8 cellular contexts compared by ENCODE assay signal in genomic region chr19:17216058-17216670, GRCh38. TPM values are rescaled to one million over a fixed set of nuclear protein-coding genes. Genes with fewer than 3 reads are reported as not detected.
DNase-seq lines count a peak whose midpoint lies in the region; ATAC-seq and TF ChIP-seq lines count a peak whose summit lies in the region.

No MANE protein-coding gene starts in this region.

- peaks cover 37% of the 10 kb centered on the region for H3K36me3 Mint-ChIP-seq in nephron (ENCODE audit: low read depth)

- H3K9me3 Mint-ChIP-seq in nephron: no peaks in the 10 kb centered on the region

- no peaks in the 10 kb centered on the region for H3K9me3 ChIP-seq in Karpas-422 (ENCODE audit: low read length)

- no peak overlapping the region for H3K27ac ChIP-seq in Karpas-422 (ENCODE audit: low read length)

- TF ChIP-seq CTCF in BJ (IDR thresholded peaks at IDR 0.05; ENCODE audit: insufficient read depth, low read depth, low read length) (no peak), nephron (IDR thresholded peaks at IDR 0.05; ENCODE audit: unreplicated experiment in 3 of 3) (no peak), GM13976 (IDR thresholded peaks at IDR 0.05; ENCODE audit: borderline replicate concordance, control extremely low read depth, extremely low read depth, insufficient read depth, missing control alignments) (no peak)

- peak overlapping the region; percentile 93 to 95 (median 95) for H3K4me3 Mint-ChIP-seq in nephron

- peak overlapping the region; percentile 84 for H3K9ac ChIP-seq in Karpas-422 (ENCODE audit: low read length)

- H3K36me3 ChIP-seq in BJ (ENCODE audit: control insufficient read depth, insufficient read depth, low read length): peaks cover 19% of the 10 kb centered on the region
- peaks cover 24% of the 10 kb centered on the region for H3K36me3 ChIP-seq in Karpas-422 (ENCODE audit: insufficient read depth, low read length)

- DNase-seq in BJ (ENCODE audit: low read depth): no peak
- no peak for DNase-seq in Karpas-422
- peak; percentile 20 for DNase-seq in cerebellum (ENCODE audit: low spot score)
- DNase-seq in HK-2 (ENCODE audit: unreplicated experiment): no peak
- DNase-seq in GM13976 (ENCODE audit: low spot score): no peak
- no peak for DNase-seq in ACHN

- H3K27me3 ChIP-seq in BJ (ENCODE audit: control insufficient read depth, insufficient read depth, low read length) (no peaks in the 10 kb centered on the region), Karpas-422 (ENCODE audit: low read length) (no peaks in the 10 kb centered on the region)

- no peaks in the 10 kb centered on the region for H3K79me2 ChIP-seq in Karpas-422 (ENCODE audit: low read length)

- POLR2A ChIA-PET in BJ (lab: Charles Lee): no interaction called here

- CTCF ChIA-PET in BJ (lab: Yijun Ruan, JAX): interaction anchor here (0.9 to 1.9 kb wide), 2 partner anchors 66 to 250 kb away, joined by 3 to 8 read pairs; no protein-coding TSS in a partner anchor

- H3K4me1 Mint-ChIP-seq in nephron: peaks cover 6% of the 10 kb centered on the region

- no peaks in the 10 kb centered on the region for H3K9me2 ChIP-seq in Karpas-422 (replicated peaks; ENCODE audit: insufficient read depth, low read length)

- H3K4me2 ChIP-seq in Karpas-422 (ENCODE audit: low read depth, low read length, poor library complexity, severe bottlenecking): peak overlapping the region; percentile 83

- no peak overlapping the region for H2AFZ ChIP-seq in Karpas-422 (ENCODE audit: low read length)

- no peaks in the 10 kb centered on the region for H3K27me3 Mint-ChIP-seq in nephron (ENCODE audit: low read depth)

- ATAC-seq in HG02840 (IDR thresholded peaks at IDR 0.05; ENCODE audit: low FRiP score, unreplicated experiment): no peak

- peaks cover 18% of the 10 kb centered on the region for H3K4me1 ChIP-seq in Karpas-422 (ENCODE audit: low read length)

- H3K27ac Mint-ChIP-seq in nephron: peak overlapping the region; percentile 29 to 97 (median 37)

- no peaks in the 10 kb centered on the region for H4K20me1 ChIP-seq in Karpas-422 (ENCODE audit: insufficient read depth, low read depth, low read length)

- in situ Hi-C loops in GM13976 (cut with MboI; ENCODE audit: low sequenced_read_pairs, unreplicated experiment): no loop called here
- in situ Hi-C loops in ACHN (cut with HindIII; ENCODE audit: low pct_ligation_motif_present, low pct_unique_long_range_greater_than_20kb, low sequenced_read_pairs): no loop called here

- peak overlapping the region; percentile 88 for H3K4me3 ChIP-seq in BJ (ENCODE audit: low read depth, low read length)
- peak overlapping the region; percentile 74 for H3K4me3 ChIP-seq in Karpas-422 (ENCODE audit: low read length)

RNA-seq across cellular contexts. Expression of gene USE1, which starts 1.0 kb away (rescaled TPM):
- polyA plus RNA-seq in BJ (2011; rRNA removed): 27.9 and 29.7 TPM in 2 replicates
- polyA minus RNA-seq in BJ (2011; rRNA and poly(A)+ RNA removed): 10.1 and 13.0 TPM in 2 replicates
- 34.0 and 39.8 TPM in 2 replicates for total RNA-seq in Karpas-422 (2014; rRNA removed; shearing (Covaris generic); ENCODE audit: low replicate concordance)
- 10.9 TPM for total RNA-seq in cerebellum

RNA-seq across cellular contexts. Expression of gene OCEL1, which starts 9.9 kb away (rescaled TPM):
- polyA plus RNA-seq in BJ (2011; rRNA removed): 8.1 and 10.0 TPM in 2 replicates
- 5.9 and 6.1 TPM in 2 replicates for polyA minus RNA-seq in BJ (2011; rRNA and poly(A)+ RNA removed)
- 6.2 and 13.0 TPM in 2 replicates for total RNA-seq in Karpas-422 (2014; rRNA removed; shearing (Covaris generic); ENCODE audit: low replicate concordance)
- total RNA-seq in cerebellum: 2.4 TPM

RNA-seq across cellular contexts. Expression of gene NR2F6, which starts 29.6 kb away (rescaled TPM):
- polyA plus RNA-seq in BJ (2011; rRNA removed): 26.1 and 28.0 TPM in 2 replicates
- 13.8 and 19.4 TPM in 2 replicates for polyA minus RNA-seq in BJ (2011; rRNA and poly(A)+ RNA removed)
- total RNA-seq in Karpas-422 (2014; rRNA removed; shearing (Covaris generic); ENCODE audit: low replicate concordance): 8.6 and 20.3 TPM in 2 replicates
- 9.4 TPM for total RNA-seq in cerebellum

RNA-seq across cellular contexts. Expression of gene USHBP1, which starts 48.4 kb away (rescaled TPM):
- polyA plus RNA-seq in BJ (2011; rRNA removed): not detected in 2 replicates
- not detected in 2 replicates for polyA minus RNA-seq in BJ (2011; rRNA and poly(A)+ RNA removed)
- total RNA-seq in Karpas-422 (2014; rRNA removed; shearing (Covaris generic); ENCODE audit: low replicate concordance): 0.25 TPM in 1 of 2 replicates, not detected in the other
- 1.2 TPM for total RNA-seq in cerebellum

RNA-seq across cellular contexts. Expression of gene BABAM1, which starts 51.1 kb away (rescaled TPM):
- polyA plus RNA-seq in BJ (2011; rRNA removed): 90.1 and 122 TPM in 2 replicates
- polyA minus RNA-seq in BJ (2011; rRNA and poly(A)+ RNA removed): 26.2 and 34.5 TPM in 2 replicates
- 83.9 and 84.7 TPM in 2 replicates for total RNA-seq in Karpas-422 (2014; rRNA removed; shearing (Covaris generic); ENCODE audit: low replicate concordance)
- total RNA-seq in cerebellum: 38.1 TPM
